In the genomic region with DNA sequence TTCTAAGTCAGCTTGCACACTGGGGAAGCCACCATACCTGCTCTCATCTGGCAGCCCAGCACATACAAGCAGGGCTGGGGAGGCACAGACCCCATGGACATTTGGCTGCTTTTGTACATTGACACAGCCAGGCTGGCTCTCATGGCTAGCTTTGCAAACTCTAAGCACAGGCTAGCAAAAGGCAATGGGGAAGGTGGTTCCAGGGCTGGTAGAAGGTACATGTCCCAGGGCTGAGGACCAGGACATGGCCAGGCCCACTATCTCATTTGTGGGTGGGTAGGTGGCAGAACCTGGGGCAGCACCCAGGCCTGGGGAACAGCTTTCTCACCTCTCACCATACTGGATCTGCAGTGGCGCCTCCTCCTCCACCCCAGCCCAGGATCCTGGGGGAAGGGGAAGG, we compare ENCODE assay signal across 21 cellular contexts.
"Had no signal": no experiment of that assay in that cellular context is flagged by ENCODE, and none has a peak within 500 bp of the region (broad histone marks: within the 10 kb centered on the region; RNA-seq: fewer than 3 reads in every experiment).

No MANE protein-coding gene starts in this region.

- H3K4me3 ChIP-seq: heart right ventricle, hepatocyte, left ventricle myocardium inferior, lung, mucosa of descending colon, ovary, prostate gland, skin epidermis, suprapubic skin, thoracic aorta, tibial artery, uterus had no signal

- H3K4me1 ChIP-seq: prostate gland, tibial artery, uterus had no signal

- H3K36me3 ChIP-seq: heart right ventricle, left ventricle myocardium inferior, neutrophil, ovary, prostate gland, suprapubic skin, thoracic aorta, tibial artery, uterus had no signal

- H3K79me2 ChIP-seq: hepatocyte had no signal

- H3K27ac ChIP-seq: heart right ventricle, hepatocyte, left ventricle myocardium inferior, neutrophil, ovary, prostate gland, suprapubic skin, thoracic aorta, tibial artery, uterus had no signal

- H3K9me3 ChIP-seq: heart right ventricle, left ventricle myocardium inferior, mucosa of descending colon, neutrophil, ovary, prostate gland, suprapubic skin, thoracic aorta, tibial artery, uterus had no signal

- H2AFZ ChIP-seq: hepatocyte had no signal

- H3K4me2 ChIP-seq: hepatocyte had no signal

- H3K27me3 ChIP-seq: heart right ventricle, hepatocyte, ovary, suprapubic skin, tibial artery, uterus had no signal

- DNase-seq: heart right ventricle; islet precursor cell; left ventricle myocardium inferior; midbrain; mucosa of descending colon; naive thymus-derived CD4-positive, alpha-beta T cell; occipital lobe; ovary; retina; right cardiac atrium; stimulated activated CD4-positive, alpha-beta T cell treated with anti-CD3 and anti-CD28 coated beads, Interleukin-4, amount 100 ng/mL, for 24 hours; stimulated activated naive CD4-positive, alpha-beta T cell had no signal
